ENCODE assay signal across 22 cellular contexts in genomic region chr2:139835101-139835500, GRCh38.
DNase-seq lines count a peak whose midpoint lies in the region; ATAC-seq and TF ChIP-seq lines count a peak whose summit lies in the region.
"Had no signal": no experiment of that assay in that cellular context is flagged by ENCODE, and none has a peak within 500 bp of the region (broad histone marks: within the 10 kb centered on the region; RNA-seq: fewer than 3 reads in every experiment).

No MANE protein-coding gene starts in this region.

- H3K4me1 ChIP-seq in BLaER1: peaks cover 8% of the 10 kb centered on the region
- H3K4me1 ChIP-seq in HUES6 (ENCODE audit: control insufficient read depth, insufficient read depth, low read length): peaks cover 23% of the 10 kb centered on the region
- H3K4me1 ChIP-seq in iPS-20b (ENCODE audit: insufficient read depth, low read length): peaks cover 18% of the 10 kb centered on the region

- no peaks in the 10 kb centered on the region for H3K27me3 ChIP-seq in BLaER1
- no peaks in the 10 kb centered on the region for H3K27me3 ChIP-seq in HUES6 (ENCODE audit: control insufficient read depth, insufficient read depth, low read length)
- no peaks in the 10 kb centered on the region for H3K27me3 ChIP-seq in iPS-20b (ENCODE audit: insufficient read depth, low read length)
- no peaks in the 10 kb centered on the region for H3K27me3 ChIP-seq in H7 (ENCODE audit: control insufficient read depth, insufficient read depth, low read length)

- H3K36me3 Mint-ChIP-seq in WTC11: peaks cover 4% of the 10 kb centered on the region; the same call in 1 of the 2 replicates
- H3K36me3 Mint-ChIP-seq in naive thymus-derived CD8-positive, alpha-beta T cell: no peaks in the 10 kb centered on the region
- H3K36me3 Mint-ChIP-seq: CD4-positive, CD25-positive, alpha-beta regulatory T cell; CD8-positive, alpha-beta memory T cell had no signal

- peaks cover 13% of the 10 kb centered on the region for H3K9me3 Mint-ChIP-seq in WTC11
- H3K9me3 Mint-ChIP-seq in naive thymus-derived CD8-positive, alpha-beta T cell: peaks cover 4 to 24% (median 10%) of the 10 kb centered on the region in 9 donors

- H3K9me3 ChIP-seq in BLaER1: no peaks in the 10 kb centered on the region
- peaks cover 3% of the 10 kb centered on the region for H3K9me3 ChIP-seq in HUES6 (ENCODE audit: control insufficient read depth, insufficient read depth, low read depth, low read length)
- H3K9me3 ChIP-seq in iPS-20b (ENCODE audit: insufficient read depth, low read depth, low read length): no peaks in the 10 kb centered on the region

- DNase-seq in WTC11 (ENCODE audit: low spot score) (no peak), NCI-H2171 treated with DMSO at 0.1 percent for 48 hours (lab: John Stamatoyannopoulos, UW) (no peak), H7 (no peak)
- no peak for DNase-seq in naive thymus-derived CD8-positive, alpha-beta T cell
- DNase-seq: 8988T; C1 segment of cervical spinal cord; CD4-positive, CD25-positive, alpha-beta regulatory T cell; CD8-positive, alpha-beta memory T cell; COR-L47; DMS 273 treated with DMSO at 0.1 percent for 48 hours; DMS53; DND-41; EL; HFFc6; IMR-90 had no signal

- peak; percentile 75 for ATAC-seq in WTC11
- no peak for ATAC-seq in HG03565 (IDR thresholded peaks at IDR 0.05; ENCODE audit: unreplicated experiment)
- ATAC-seq in naive thymus-derived CD8-positive, alpha-beta T cell: no peak
- ATAC-seq: HCT116, K562 had no signal

- H3K4me3 ChIP-seq in BLaER1: no peak overlapping the region
- no peak overlapping the region; the same call in 1 of the 2 replicates for H3K4me3 ChIP-seq in HUES6 (ENCODE audit: low read depth, low read length)
- peak overlapping the region; percentile 24; the same call in 1 of the 2 replicates for H3K4me3 ChIP-seq in iPS-20b (ENCODE audit: low read length)
- no peak overlapping the region for H3K4me3 ChIP-seq in H7 (ENCODE audit: insufficient read depth, low read depth, low read length)
- H3K4me3 ChIP-seq: K562 had no signal

- H3K4me1 Mint-ChIP-seq in WTC11: peaks cover 51% of the 10 kb centered on the region
- H3K4me1 Mint-ChIP-seq in naive thymus-derived CD8-positive, alpha-beta T cell: no peaks in the 10 kb centered on the region
- H3K4me1 Mint-ChIP-seq: B cell; CD4-positive, CD25-positive, alpha-beta regulatory T cell; CD8-positive, alpha-beta memory T cell had no signal

- TF ChIP-seq CTCF in WTC11 (IDR thresholded peaks at IDR 0.05): no peak

- no peaks in the 10 kb centered on the region for H3K27me3 Mint-ChIP-seq in WTC11 (ENCODE audit: low read depth)
- H3K27me3 Mint-ChIP-seq in naive thymus-derived CD8-positive, alpha-beta T cell: no peaks in the 10 kb centered on the region
- H3K27me3 Mint-ChIP-seq: B cell; CD4-positive, CD25-positive, alpha-beta regulatory T cell had no signal

- POLR2A ChIA-PET in WTC11 (lab: Charles Lee): no interaction called here
- POLR2A ChIA-PET in naive thymus-derived CD8-positive, alpha-beta T cell (lab: Charles Lee): no interaction called here

- no peaks in the 10 kb centered on the region for H4K20me1 ChIP-seq in BLaER1

- H3K27ac ChIP-seq in BLaER1 (no peak overlapping the region), HUES6 (ENCODE audit: low read depth, low read length) (peak overlapping the region; percentile 72), iPS-20b (ENCODE audit: low read length) (peak overlapping the region; percentile 69)

- H3K36me3 ChIP-seq in BLaER1 (no peaks in the 10 kb centered on the region), HUES6 (ENCODE audit: control insufficient read depth, insufficient read depth, low read length) (no peaks in the 10 kb centered on the region), iPS-20b (ENCODE audit: insufficient read depth, low read depth, low read length) (no peaks in the 10 kb centered on the region; the same call in 1 of the 2 replicates), H7 (replicated peaks; ENCODE audit: control insufficient read depth, insufficient read depth, low read length) (no peaks in the 10 kb centered on the region)

- H3K9ac ChIP-seq in BLaER1: no peak overlapping the region
- H3K9ac ChIP-seq in HUES6 (ENCODE audit: low read length): no peak overlapping the region
- peak overlapping the region; percentile 23; the same call in 1 of the 2 replicates for H3K9ac ChIP-seq in iPS-20b (ENCODE audit: low read depth, low read length)

- CTCF ChIA-PET in WTC11 (lab: Charles Lee): no interaction called here

- H3K4me3 Mint-ChIP-seq in WTC11: no peak overlapping the region
- no peak overlapping the region for H3K4me3 Mint-ChIP-seq in naive thymus-derived CD8-positive, alpha-beta T cell
- H3K4me3 Mint-ChIP-seq: B cell; CD4-positive, CD25-positive, alpha-beta regulatory T cell; CD8-positive, alpha-beta memory T cell; HFFc6 had no signal

- H3K27ac Mint-ChIP-seq in WTC11: peak overlapping the region; percentile 79
- H3K27ac Mint-ChIP-seq in naive thymus-derived CD8-positive, alpha-beta T cell: no peak overlapping the region
- H3K27ac Mint-ChIP-seq: B cell; CD4-positive, CD25-positive, alpha-beta regulatory T cell; CD8-positive, alpha-beta memory T cell; HFFc6 had no signal

- 0 out of 2 replicates have a peak overlapping the region, but pooled peaks have one; percentile 14 for H3K4me2 ChIP-seq in BLaER1

TF ChIP-seq in WTC11, 78 proteins besides CTCF, POLR2A, EP300 and RAD21:
- TF ChIP-seq USF1 (CRISPR knock-in tag; IDR thresholded peaks at IDR 0.05) (no peak), FOXK1 (CRISPR knock-in tag; IDR thresholded peaks at IDR 0.05) (no peak), E2F1 (CRISPR knock-in tag; IDR thresholded peaks at IDR 0.05) (no peak), ZNF396 (CRISPR knock-in tag; IDR thresholded peaks at IDR 0.05; ENCODE audit: borderline replicate concordance) (no peak), NFE2L1 (CRISPR knock-in tag; IDR thresholded peaks at IDR 0.05) (no peak), ZNF671 (CRISPR knock-in tag; IDR thresholded peaks at IDR 0.05) (no peak), ZSCAN18 (CRISPR knock-in tag; IDR thresholded peaks at IDR 0.05) (no peak), FOXP1 (CRISPR knock-in tag; IDR thresholded peaks at IDR 0.05; ENCODE audit: borderline replicate concordance) (no peak), ETV6 (CRISPR knock-in tag; IDR thresholded peaks at IDR 0.05) (no peak), ZNF416 (CRISPR knock-in tag; IDR thresholded peaks at IDR 0.05) (no peak), ZNF317 (CRISPR knock-in tag; IDR thresholded peaks at IDR 0.05; ENCODE audit: borderline replicate concordance, low read depth) (no peak), HMGA2 (CRISPR knock-in tag; IDR thresholded peaks at IDR 0.05) (no peak)
- TF ChIP-seq, protein P1, sequence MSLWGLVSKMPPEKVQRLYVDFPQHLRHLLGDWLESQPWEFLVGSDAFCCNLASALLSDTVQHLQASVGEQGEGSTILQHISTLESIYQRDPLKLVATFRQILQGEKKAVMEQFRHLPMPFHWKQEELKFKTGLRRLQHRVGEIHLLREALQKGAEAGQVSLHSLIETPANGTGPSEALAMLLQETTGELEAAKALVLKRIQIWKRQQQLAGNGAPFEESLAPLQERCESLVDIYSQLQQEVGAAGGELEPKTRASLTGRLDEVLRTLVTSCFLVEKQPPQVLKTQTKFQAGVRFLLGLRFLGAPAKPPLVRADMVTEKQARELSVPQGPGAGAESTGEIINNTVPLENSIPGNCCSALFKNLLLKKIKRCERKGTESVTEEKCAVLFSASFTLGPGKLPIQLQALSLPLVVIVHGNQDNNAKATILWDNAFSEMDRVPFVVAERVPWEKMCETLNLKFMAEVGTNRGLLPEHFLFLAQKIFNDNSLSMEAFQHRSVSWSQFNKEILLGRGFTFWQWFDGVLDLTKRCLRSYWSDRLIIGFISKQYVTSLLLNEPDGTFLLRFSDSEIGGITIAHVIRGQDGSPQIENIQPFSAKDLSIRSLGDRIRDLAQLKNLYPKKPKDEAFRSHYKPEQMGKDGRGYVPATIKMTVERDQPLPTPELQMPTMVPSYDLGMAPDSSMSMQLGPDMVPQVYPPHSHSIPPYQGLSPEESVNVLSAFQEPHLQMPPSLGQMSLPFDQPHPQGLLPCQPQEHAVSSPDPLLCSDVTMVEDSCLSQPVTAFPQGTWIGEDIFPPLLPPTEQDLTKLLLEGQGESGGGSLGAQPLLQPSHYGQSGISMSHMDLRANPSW (CRISPR knock-in tag; conservative IDR thresholded peaks at IDR 0.05; ENCODE audit: low read depth): no peak
